Comparison of ENCODE assay signal across 10 cellular contexts in the genomic region with DNA sequence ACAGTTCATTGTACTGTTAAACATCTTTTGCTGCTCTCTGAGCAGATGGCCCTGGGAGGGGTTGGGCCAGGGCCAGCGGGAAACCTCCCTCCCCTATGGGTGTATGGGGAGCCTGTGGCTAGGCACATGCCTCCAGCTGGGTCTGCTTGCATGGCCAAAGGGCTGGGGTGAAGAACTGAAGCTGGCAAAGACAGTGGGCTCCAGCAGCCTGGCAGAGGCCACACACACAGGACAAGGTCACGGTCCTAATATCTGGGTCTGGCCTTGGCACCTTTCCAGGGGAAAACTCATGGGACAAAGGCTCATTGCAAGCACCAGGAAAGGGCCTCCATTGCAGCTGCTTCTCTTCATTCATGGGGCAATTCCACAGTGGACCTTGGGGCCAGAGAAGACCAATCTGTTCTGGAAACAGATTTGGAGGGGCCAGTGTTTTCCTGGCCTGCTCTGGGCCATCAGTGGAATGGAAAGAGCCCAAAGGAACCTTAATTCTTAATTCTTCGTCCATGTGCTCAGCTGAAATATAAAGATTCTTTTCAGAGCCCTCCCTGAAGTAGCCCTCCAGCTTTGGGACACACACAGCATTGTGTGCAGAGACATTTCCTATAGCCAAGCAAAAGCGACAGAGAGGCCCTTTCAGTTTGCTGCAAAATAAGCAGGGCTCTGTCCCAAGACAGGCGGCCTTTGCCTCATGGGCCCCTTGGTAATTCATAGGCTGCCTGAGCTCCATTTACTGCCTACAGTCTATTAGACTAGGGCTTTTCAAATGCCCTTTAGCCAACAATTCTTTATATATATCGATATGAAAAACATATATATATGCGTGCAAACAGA. TPM values are rescaled to one million over a fixed set of nuclear protein-coding genes. Genes with fewer than 3 reads are reported as not detected.
DNase-seq lines count a peak whose midpoint lies in the region; ATAC-seq and TF ChIP-seq lines count a peak whose summit lies in the region.
"Had no signal": no experiment of that assay in that cellular context is flagged by ENCODE, and none has a peak within 500 bp of the region (broad histone marks: within the 10 kb centered on the region; RNA-seq: fewer than 3 reads in every experiment).

No MANE protein-coding gene starts in this region.

- no peak overlapping the region for H2BK5ac ChIP-seq in neuronal stem cell (ENCODE audit: low read length)

- DNase-seq in BE2C (peak; percentile 56), SK-MEL-5 (ENCODE audit: low read depth, low spot score) (peak; percentile 97), globus pallidus (ENCODE audit: low spot score) (peak; percentile 98), neuronal stem cell (ENCODE audit: low spot score) (no peak), GM19238 (ENCODE audit: insufficient read length, low spot score) (no peak)
- no peak for DNase-seq in effector CD8-positive, alpha-beta T cell (lab: John Stamatoyannopoulos, UW)
- DNase-seq in stimulated activated CD4-positive, alpha-beta T cell treated with anti-CD3 and anti-CD28 coated beads, Interleukin-4, amount 100 ng/mL, for 24 hours, result no peak
- DNase-seq: activated CD8-positive, alpha-beta memory T cell treated with anti-CD3 and anti-CD28 coated beads for 24 hours had no signal

- WGBS in neuronal stem cell (ENCODE audit: extremely low coverage in 2 of 2, insufficient read length in 2 of 2, insufficient replicate concordance in 1 of 2), 2 donors, result no CpG with 5 or more reads among the region's 7 CpGs

- H4K91ac ChIP-seq in neuronal stem cell (ENCODE audit: low read depth, low read length, poor library complexity), result no peak overlapping the region

- H3K27me3 ChIP-seq in BE2C, result no peaks in the 10 kb centered on the region
- H3K27me3 ChIP-seq in neuronal stem cell (ENCODE audit: control insufficient read depth in 3 of 3, insufficient read depth in 3 of 3, low read depth in 1 of 3, low read length in 3 of 3), result no peaks in the 10 kb centered on the region
- H3K27me3 ChIP-seq: breast epithelium had no signal

- no peak overlapping the region for H3K18ac ChIP-seq in neuronal stem cell (ENCODE audit: low read length)

- no peak overlapping the region for H3K14ac ChIP-seq in neuronal stem cell (ENCODE audit: low read length)

- no peak overlapping the region for H3K4me2 ChIP-seq in neuronal stem cell (ENCODE audit: insufficient read depth, low read length, poor library complexity, severe bottlenecking)

- no peaks in the 10 kb centered on the region for H3K36me3 ChIP-seq in BE2C
- no peaks in the 10 kb centered on the region for H3K36me3 ChIP-seq in neuronal stem cell (replicated peaks in 1 of 2; ENCODE audit: control insufficient read depth in 2 of 2, insufficient read depth in 2 of 2, low read length in 2 of 2)
- H3K36me3 ChIP-seq: breast epithelium had no signal

- H3K9ac ChIP-seq in neuronal stem cell (ENCODE audit: low read depth, low read length, poor library complexity), result no peak overlapping the region

- H3K4me3 ChIP-seq in BE2C (ENCODE audit: low read depth, low read length) (no peak overlapping the region), neuronal stem cell (ENCODE audit: low read length in 2 of 2) (no peak overlapping the region)
- H3K4me3 ChIP-seq: breast epithelium had no signal

- no peak overlapping the region for H3K27ac ChIP-seq in neuronal stem cell (replicated peaks; ENCODE audit: low read length)

- no peak overlapping the region for H2AK5ac ChIP-seq in neuronal stem cell (ENCODE audit: low read depth, low read length)

- H3K4me1 ChIP-seq in BE2C (peaks cover 5% of the 10 kb centered on the region; the same call in 1 of the 2 replicates), neuronal stem cell (ENCODE audit: control insufficient read depth in 2 of 2, insufficient read depth in 1 of 2, low read depth in 1 of 2, low read length in 2 of 2) (no peaks in the 10 kb centered on the region)

- no peaks in the 10 kb centered on the region for H3K9me3 ChIP-seq in BE2C
- no peaks in the 10 kb centered on the region for H3K9me3 ChIP-seq in neuronal stem cell (replicated peaks in 1 of 2; ENCODE audit: control insufficient read depth in 2 of 2, insufficient read depth in 1 of 2, low read depth in 1 of 2, low read length in 2 of 2)
- H3K9me3 ChIP-seq: breast epithelium had no signal

- no peaks in the 10 kb centered on the region for H3K79me1 ChIP-seq in neuronal stem cell (ENCODE audit: low read depth, low read length)

- no peak overlapping the region for H2BK15ac ChIP-seq in neuronal stem cell (ENCODE audit: low read length)

- H3K4ac ChIP-seq in neuronal stem cell (ENCODE audit: low read length), result no peak overlapping the region

- H2BK120ac ChIP-seq in neuronal stem cell (ENCODE audit: low read depth, low read length), result no peak overlapping the region

- no peak for ATAC-seq in GM19328 (IDR thresholded peaks at IDR 0.05; ENCODE audit: unreplicated experiment)

- peak overlapping the region; percentile 54 for H2AFZ ChIP-seq in neuronal stem cell (ENCODE audit: low read length)

- H4K8ac ChIP-seq in neuronal stem cell (ENCODE audit: low read depth, low read length), result no peak overlapping the region

- in situ Hi-C loops in SK-MEL-5 (cut with HindIII; ENCODE audit: low pct_unique_long_range_greater_than_20kb, low sequenced_read_pairs), result no loop called here

- H2BK12ac ChIP-seq in neuronal stem cell (ENCODE audit: low read length), result no peak overlapping the region

- H3K23ac ChIP-seq in neuronal stem cell (ENCODE audit: low read depth, low read length, poor library complexity), result no peak overlapping the region

- TF ChIP-seq CTCF in BE2C (IDR thresholded peaks at IDR 0.05; ENCODE audit: low read depth, low read length), result no peak

RNA-seq across cellular contexts. Expression of gene LIMD1, which starts 11.3 kb away (rescaled TPM):
- polyA plus RNA-seq in BE2C (2012; ENCODE audit: insufficient read depth, insufficient read length, low read depth), result 4.1 TPM
- 20.0 and 20.7 TPM in 2 replicates for total RNA-seq in SK-MEL-5 (2014; rRNA removed; shearing (Covaris generic))
- 27.5 and 34.8 TPM in 2 replicates for polyA plus RNA-seq in SK-MEL-5 (2015; cell fraction: cytosol; rRNA removed)
- 39.9 and 53.9 TPM in 2 replicates for polyA plus RNA-seq in SK-MEL-5 (2015; cell fraction: nucleus; rRNA removed)
- polyA plus RNA-seq in neuronal stem cell (2013, experiment 1 of 2), result 5.5 TPM
- 5.7 TPM for polyA plus RNA-seq in neuronal stem cell (2013, experiment 2 of 2)

Comparison
In these comparisons a context has a peak if more than half of its experiments do, and no peak if none do; other contexts are left out.
1. DNase-seq: peak in BE2C (single experiment), SK-MEL-5 (single experiment) and globus pallidus (single experiment); none in neuronal stem cell (single experiment), effector CD8-positive, alpha-beta T cell (single experiment), GM19238 (single experiment) and stimulated activated CD4-positive, alpha-beta T cell treated with anti-CD3 and anti-CD28 coated beads, Interleukin-4, amount 100 ng/mL, for 24 hours (single experiment).